ENCODE assay signal across 9 cellular contexts in genomic region chr3:10196389-10197052, GRCh38. TPM values are rescaled to one million over a fixed set of nuclear protein-coding genes. Genes with fewer than 3 reads are reported as not detected.
A peak's percentile ranks its signal among the peaks of the same experiment; 100 is the strongest.
DNase-seq lines count a peak whose midpoint lies in the region; ATAC-seq and TF ChIP-seq lines count a peak whose summit lies in the region.
"Had no signal": no experiment of that assay in that cellular context is flagged by ENCODE, and none has a peak within 500 bp of the region (broad histone marks: within the 10 kb centered on the region; RNA-seq: fewer than 3 reads in every experiment).

No MANE protein-coding gene starts in this region.

- H3K27ac ChIP-seq in testis: peak overlapping the region; percentile 74 to 88

- no peaks in the 10 kb centered on the region for H3K27me3 ChIP-seq in testis

- WGBS in testis, 2 donors: 68 to 69% methylated on average over 10 to 12 of the region's 12 CpGs

- peaks cover 74% of the 10 kb centered on the region for H3K4me1 Mint-ChIP-seq in activated T-cell treated with anti-CD3 and anti-CD28 coated beads, Interleukin-2, amount 50 U/mL, for 24 hours (ENCODE audit: low read depth)
- peaks cover 58% of the 10 kb centered on the region for H3K4me1 Mint-ChIP-seq in activated T-helper 17 cell treated with anti-CD3 and anti-CD28 coated beads, Interleukin-2, amount 50 U/mL, for 72 hours

- peaks cover 4% of the 10 kb centered on the region for H3K36me3 Mint-ChIP-seq in activated T-cell treated with anti-CD3 and anti-CD28 coated beads, Interleukin-2, amount 50 U/mL, for 24 hours (ENCODE audit: low read depth)
- H3K36me3 Mint-ChIP-seq in activated T-helper 17 cell treated with anti-CD3 and anti-CD28 coated beads, Interleukin-2, amount 50 U/mL, for 72 hours (ENCODE audit: low read depth): peaks cover 4% of the 10 kb centered on the region
- H3K36me3 Mint-ChIP-seq: WTC11 had no signal

- intact Hi-C loops in left ventricle myocardium superior (cut with micrococcal nuclease): no loop called here
- intact Hi-C loops in testis (cut with DNase I; ENCODE audit: low total_unique reads): no loop called here

- no peak overlapping the region for H3K4me3 Mint-ChIP-seq in activated T-cell treated with anti-CD3 and anti-CD28 coated beads, Interleukin-2, amount 50 U/mL, for 24 hours
- peak overlapping the region; percentile 82 for H3K4me3 Mint-ChIP-seq in activated T-helper 17 cell treated with anti-CD3 and anti-CD28 coated beads, Interleukin-2, amount 50 U/mL, for 72 hours
- H3K4me3 Mint-ChIP-seq: WTC11 had no signal

- H3K27me3 Mint-ChIP-seq in activated T-cell treated with anti-CD3 and anti-CD28 coated beads, Interleukin-2, amount 50 U/mL, for 24 hours: no peaks in the 10 kb centered on the region
- H3K27me3 Mint-ChIP-seq in activated T-helper 17 cell treated with anti-CD3 and anti-CD28 coated beads, Interleukin-2, amount 50 U/mL, for 72 hours: no peaks in the 10 kb centered on the region

- no peak for TF ChIP-seq CTCF in testis (IDR thresholded peaks at IDR 0.05)

- peak overlapping the region; percentile 97 for H3K27ac Mint-ChIP-seq in activated T-cell treated with anti-CD3 and anti-CD28 coated beads, Interleukin-2, amount 50 U/mL, for 24 hours
- peak overlapping the region; percentile 39 for H3K27ac Mint-ChIP-seq in activated T-helper 17 cell treated with anti-CD3 and anti-CD28 coated beads, Interleukin-2, amount 50 U/mL, for 72 hours
- H3K27ac Mint-ChIP-seq: WTC11 had no signal

- no peaks in the 10 kb centered on the region for H3K36me3 ChIP-seq in testis (ENCODE audit: low read depth, missing control alignments)

- no peaks in the 10 kb centered on the region for H3K9me3 Mint-ChIP-seq in activated T-cell treated with anti-CD3 and anti-CD28 coated beads, Interleukin-2, amount 50 U/mL, for 24 hours
- no peaks in the 10 kb centered on the region for H3K9me3 Mint-ChIP-seq in activated T-helper 17 cell treated with anti-CD3 and anti-CD28 coated beads, Interleukin-2, amount 50 U/mL, for 72 hours
- H3K9me3 Mint-ChIP-seq: WTC11 had no signal

- in situ Hi-C loops in G401 (cut with HindIII; ENCODE audit: low sequenced_read_pairs): no loop called here

- no peaks in the 10 kb centered on the region for H3K9me3 ChIP-seq in testis

- no peak for ATAC-seq in activated T-helper 17 cell treated with anti-CD3 and anti-CD28 coated beads, Interleukin-2, amount 50 U/mL, for 72 hours (replicated peaks)
- no peak for ATAC-seq in left ventricle myocardium superior
- ATAC-seq: WTC11 had no signal

- H3K4me1 ChIP-seq in testis: peaks cover 52% of the 10 kb centered on the region

- TF ChIP-seq POLR2A in testis (IDR thresholded peaks at IDR 0.05): no peak

- DNase-seq in activated T-cell treated with anti-CD3 and anti-CD28 coated beads, Interleukin-2, amount 50 U/mL, for 24 hours: no peak
- no peak for DNase-seq in activated T-cell treated with anti-CD3 and anti-CD28 coated beads, Interleukin-2, amount 50 U/mL, for 1 hour
- DNase-seq in left ventricle myocardium superior (peak; percentile 70), testis (peak; percentile 37), G401 (ENCODE audit: low spot score) (no peak), NCI-H1105 (lab: John Stamatoyannopoulos, UW) (no peak), NCI-H187 (lab: John Stamatoyannopoulos, UW) (no peak)

- no peak overlapping the region for H3K4me3 ChIP-seq in testis

RNA-seq across cellular contexts. Expression of gene IRAK2, which starts 31.8 kb away (rescaled TPM):
- total RNA-seq in activated T-helper 17 cell treated with anti-CD3 and anti-CD28 coated beads, Interleukin-2, amount 50 U/mL, for 72 hours: 10 to 100 TPM in 1 of 2 donors, 1 to 10 TPM in 1; 5.6 to 10.1 TPM
- total RNA-seq in left ventricle myocardium superior: 1.3 TPM
- 1 to 10 TPM; 3.7 to 3.8 TPM for total RNA-seq in testis
- polyA plus RNA-seq in testis (ENCODE audit: insufficient read depth, low read depth, low replicate concordance): 2.1 TPM
- 2.4 and 2.5 TPM in 2 replicates for total RNA-seq in G401 (2014; rRNA removed; shearing (Covaris generic))

RNA-seq across cellular contexts. Expression of gene TATDN2, which starts 51.7 kb away (rescaled TPM):
- 10 to 100 TPM; 56.7 to 71.7 TPM for total RNA-seq in activated T-helper 17 cell treated with anti-CD3 and anti-CD28 coated beads, Interleukin-2, amount 50 U/mL, for 72 hours
- total RNA-seq in left ventricle myocardium superior (17.0 TPM), testis (10 to 100 TPM; 19.8 to 24.3 TPM)
- polyA plus RNA-seq in testis (ENCODE audit: insufficient read depth, low read depth, low replicate concordance): 21.3 TPM
- 18.8 and 22.1 TPM in 2 replicates for total RNA-seq in G401 (2014; rRNA removed; shearing (Covaris generic))

RNA-seq across cellular contexts. Expression of gene VHL, which starts 54.9 kb away (rescaled TPM):
- total RNA-seq in activated T-helper 17 cell treated with anti-CD3 and anti-CD28 coated beads, Interleukin-2, amount 50 U/mL, for 72 hours: 10 to 100 TPM; 62.7 to 63.7 TPM
- total RNA-seq in left ventricle myocardium superior: 11.1 TPM
- 10 to 100 TPM; 61.2 to 73.0 TPM for total RNA-seq in testis
- polyA plus RNA-seq in testis (ENCODE audit: insufficient read depth, low read depth, low replicate concordance): 39.6 TPM
- total RNA-seq in G401 (2014; rRNA removed; shearing (Covaris generic)): 88.5 and 95.8 TPM in 2 replicates

Comparison
In these comparisons a context has a peak if more than half of its experiments do, and no peak if none do; other contexts are left out.
1. DNase-seq: peak in left ventricle myocardium superior (single experiment) and testis (single experiment); none in activated T-cell treated with anti-CD3 and anti-CD28 coated beads, Interleukin-2, amount 50 U/mL, for 24 hours (single experiment), activated T-cell treated with anti-CD3 and anti-CD28 coated beads, Interleukin-2, amount 50 U/mL, for 1 hour (single experiment), G401 (single experiment), NCI-H1105 (single experiment) and NCI-H187 (0 of 2).